ENCODE assay signal across 30 cellular contexts in the genomic region with DNA sequence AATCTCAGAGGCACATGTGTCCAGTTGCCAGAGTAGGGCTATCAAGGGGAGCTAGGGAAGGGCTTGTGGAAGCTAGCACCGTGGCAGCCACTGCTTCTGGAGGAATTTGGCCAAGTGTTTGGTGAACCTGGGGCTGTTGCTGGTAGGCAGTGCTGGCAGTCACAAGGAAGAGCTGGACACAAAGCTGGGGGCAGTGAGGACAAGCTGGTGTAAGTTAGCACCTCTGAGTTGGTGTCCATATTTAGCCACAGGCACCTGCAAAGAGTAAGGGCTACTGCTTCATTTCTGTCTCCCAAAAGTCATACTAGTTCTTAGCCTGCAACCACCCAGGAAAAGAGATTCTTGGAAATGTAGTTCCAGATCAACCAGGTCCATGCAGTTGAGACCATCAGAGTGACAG.
"Had no signal": no experiment of that assay in that cellular context is flagged by ENCODE, and none has a peak within 500 bp of the region (broad histone marks: within the 10 kb centered on the region; RNA-seq: fewer than 3 reads in every experiment).

No MANE protein-coding gene starts in this region.

- H3K9ac ChIP-seq: parathyroid adenoma had no signal

- H3K9me3 ChIP-seq: heart left ventricle, left lung, lower lobe of right lung, neutrophil, right atrium auricular region, right lobe of liver, stomach, testis, thyroid gland, transverse colon, vagina had no signal

- DNase-seq: heart left ventricle; hypothalamus; immature natural killer cell; kidney; left colon; left lung; lower lobe of right lung; mammary epithelial cell; midbrain; naive thymus-derived CD8-positive, alpha-beta T cell; nephron progenitor cell; occipital lobe; right lobe of liver; stimulated activated CD4-positive, alpha-beta T cell treated with anti-CD3 and anti-CD28 coated beads, Interleukin-1b, Interleukin-23, amount 100 ng/mL, for 48 hours; stimulated activated CD4-positive, alpha-beta T cell treated with anti-CD3 and anti-CD28 coated beads, Interleukin-2, amount 100 ng/mL, for 48 hours; stimulated activated CD4-positive, alpha-beta T cell treated with anti-CD3 and anti-CD28 coated beads, Interleukin-4, amount 100 ng/mL, for 4 hours; stimulated activated CD8-positive, alpha-beta memory T cell treated with anti-CD3 and anti-CD28 coated beads, Interleukin-4, amount 100 ng/mL, for 48 hours; stimulated activated naive CD8-positive, alpha-beta T cell treated with anti-CD3 and anti-CD28 coated beads, Interleukin-15, Interleukin-2, amounts not matched to agents 100 U/mL and 50 U/mL, for 24 hours; stomach; testis; thyroid gland; transverse colon; upper lobe of left lung had no signal

- H3K4me3 Mint-ChIP-seq: immature natural killer cell; naive thymus-derived CD8-positive, alpha-beta T cell; nephron progenitor cell; stimulated activated memory B cell treated with anti-CD40 and anti-IgM and Interleukin-4, amounts not matched to agents 10 μg/mL and 1 μg/mL and 100 μg/mL, for 72 hours had no signal

- H3K4me1 ChIP-seq: lower lobe of right lung, parathyroid adenoma, right lobe of liver, vagina had no signal

- H2AFZ ChIP-seq: parathyroid adenoma had no signal

- ATAC-seq: heart left ventricle; left colon; left lung; lower lobe of right lung; naive thymus-derived CD8-positive, alpha-beta T cell; right lobe of liver; stimulated activated memory B cell treated with anti-CD40 and anti-IgM and Interleukin-4, amounts not matched to agents 10 μg/mL and 1 μg/mL and 100 μg/mL, for 72 hours; stimulated activated naive CD8-positive, alpha-beta T cell treated with anti-CD3 and anti-CD28 coated beads, Interleukin-15, Interleukin-2, amounts not matched to agents 100 U/mL and 50 U/mL, for 24 hours had no signal

- H3K27ac Mint-ChIP-seq: immature natural killer cell; naive thymus-derived CD8-positive, alpha-beta T cell; nephron progenitor cell; stimulated activated memory B cell treated with anti-CD40 and anti-IgM and Interleukin-4, amounts not matched to agents 10 μg/mL and 1 μg/mL and 100 μg/mL, for 72 hours had no signal

- H3K9me3 Mint-ChIP-seq: stimulated activated memory B cell treated with anti-CD40 and anti-IgM and Interleukin-4, amounts not matched to agents 10 μg/mL and 1 μg/mL and 100 μg/mL, for 72 hours had no signal

- FAIRE-seq: islet of Langerhans, kidney had no signal

- H3K4me3 ChIP-seq: heart left ventricle, left lung, lower lobe of right lung, right atrium auricular region, right lobe of liver, smooth muscle cell, stomach, testis, thyroid gland, transverse colon, upper lobe of left lung, vagina had no signal

- H3K27me3 ChIP-seq: heart left ventricle, left lung, neutrophil, right atrium auricular region, right lobe of liver, stomach, testis, thyroid gland, transverse colon, upper lobe of left lung, vagina had no signal

- H3K4me1 Mint-ChIP-seq: immature natural killer cell; stimulated activated memory B cell treated with anti-CD40 and anti-IgM and Interleukin-4, amounts not matched to agents 10 μg/mL and 1 μg/mL and 100 μg/mL, for 72 hours had no signal

- H3K36me3 ChIP-seq: heart left ventricle, left lung, lower lobe of right lung, neutrophil, right atrium auricular region, right lobe of liver, stomach, thyroid gland, transverse colon, upper lobe of left lung, vagina had no signal

- H3K27ac ChIP-seq: heart left ventricle, left lung, lower lobe of right lung, neutrophil, parathyroid adenoma, right atrium auricular region, right lobe of liver, stomach, testis, thyroid gland, transverse colon, upper lobe of left lung, vagina had no signal

- H3K27me3 Mint-ChIP-seq: stimulated activated memory B cell treated with anti-CD40 and anti-IgM and Interleukin-4, amounts not matched to agents 10 μg/mL and 1 μg/mL and 100 μg/mL, for 72 hours had no signal

- H3K4me2 ChIP-seq: smooth muscle cell had no signal

- H3K36me3 Mint-ChIP-seq: immature natural killer cell; naive thymus-derived CD8-positive, alpha-beta T cell; stimulated activated memory B cell treated with anti-CD40 and anti-IgM and Interleukin-4, amounts not matched to agents 10 μg/mL and 1 μg/mL and 100 μg/mL, for 72 hours had no signal

- H3K79me2 ChIP-seq: parathyroid adenoma had no signal
